1 cellular context compared by ENCODE assay signal in the genomic region with DNA sequence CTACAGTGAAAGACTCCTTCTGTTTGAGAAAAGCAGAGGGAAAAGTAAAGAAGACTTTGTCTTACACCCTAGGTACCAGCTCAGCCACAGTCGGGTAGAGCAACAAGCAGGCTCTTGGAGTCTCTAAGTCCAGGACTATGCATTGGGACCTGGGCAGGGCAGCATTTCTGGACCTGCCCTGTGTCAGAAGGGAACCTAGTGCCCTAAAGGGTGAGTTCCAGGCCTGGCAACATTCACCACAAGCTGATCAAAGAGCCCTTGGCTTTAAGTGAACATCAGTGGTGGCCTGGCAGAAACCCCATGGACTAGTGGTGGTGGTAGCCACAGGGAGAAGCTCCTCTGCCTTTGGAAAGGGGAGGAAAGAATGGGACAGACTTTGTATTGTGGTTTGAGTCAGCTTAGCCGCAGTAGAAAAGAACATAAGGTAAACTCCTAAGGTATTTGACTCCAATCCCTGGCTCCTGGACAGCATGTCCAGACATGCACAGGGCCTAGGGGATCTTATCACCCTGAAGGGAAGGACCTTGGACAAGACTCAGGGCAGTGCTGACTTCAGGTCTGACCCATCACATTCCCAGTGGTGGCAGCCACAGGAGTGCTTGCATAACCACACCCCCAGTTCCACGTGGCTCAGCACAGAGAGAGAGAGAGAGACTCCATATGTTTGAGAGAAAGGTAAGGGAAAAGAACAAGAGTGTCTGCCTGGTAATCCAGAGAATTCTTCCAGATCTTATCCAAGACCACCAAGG.
A peak's percentile ranks its signal among the peaks of the same experiment; 100 is the strongest.
TF ChIP-seq lines count a peak whose summit lies in the region.

No MANE protein-coding gene starts in this region.

TF ChIP-seq in HepG2, 621 proteins besides CTCF, POLR2A, EP300 and RAD21 (continued from another document and continues in another):
- no peak for TF ChIP-seq PAX8 (CRISPR knock-in tag; IDR thresholded peaks at IDR 0.05; ENCODE audit: borderline replicate concordance)
- TF ChIP-seq SKI (IDR thresholded peaks at IDR 0.05; ENCODE audit: partially characterized antibody): no peak
- TF ChIP-seq ZNF562 (CRISPR knock-in tag; IDR thresholded peaks at IDR 0.05; ENCODE audit: borderline replicate concordance): no peak
- TF ChIP-seq BCL3 (CRISPR knock-in tag; IDR thresholded peaks at IDR 0.05): no peak
- no peak for TF ChIP-seq GTF3A (CRISPR knock-in tag; conservative IDR thresholded peaks at IDR 0.05)
- no peak for TF ChIP-seq CCDC6 (CRISPR knock-in tag; IDR thresholded peaks at IDR 0.05)
- TF ChIP-seq TBL1XR1 (IDR thresholded peaks at IDR 0.05; ENCODE audit: borderline replicate concordance, low read length, partially characterized antibody): no peak
- TF ChIP-seq, protein P1, sequence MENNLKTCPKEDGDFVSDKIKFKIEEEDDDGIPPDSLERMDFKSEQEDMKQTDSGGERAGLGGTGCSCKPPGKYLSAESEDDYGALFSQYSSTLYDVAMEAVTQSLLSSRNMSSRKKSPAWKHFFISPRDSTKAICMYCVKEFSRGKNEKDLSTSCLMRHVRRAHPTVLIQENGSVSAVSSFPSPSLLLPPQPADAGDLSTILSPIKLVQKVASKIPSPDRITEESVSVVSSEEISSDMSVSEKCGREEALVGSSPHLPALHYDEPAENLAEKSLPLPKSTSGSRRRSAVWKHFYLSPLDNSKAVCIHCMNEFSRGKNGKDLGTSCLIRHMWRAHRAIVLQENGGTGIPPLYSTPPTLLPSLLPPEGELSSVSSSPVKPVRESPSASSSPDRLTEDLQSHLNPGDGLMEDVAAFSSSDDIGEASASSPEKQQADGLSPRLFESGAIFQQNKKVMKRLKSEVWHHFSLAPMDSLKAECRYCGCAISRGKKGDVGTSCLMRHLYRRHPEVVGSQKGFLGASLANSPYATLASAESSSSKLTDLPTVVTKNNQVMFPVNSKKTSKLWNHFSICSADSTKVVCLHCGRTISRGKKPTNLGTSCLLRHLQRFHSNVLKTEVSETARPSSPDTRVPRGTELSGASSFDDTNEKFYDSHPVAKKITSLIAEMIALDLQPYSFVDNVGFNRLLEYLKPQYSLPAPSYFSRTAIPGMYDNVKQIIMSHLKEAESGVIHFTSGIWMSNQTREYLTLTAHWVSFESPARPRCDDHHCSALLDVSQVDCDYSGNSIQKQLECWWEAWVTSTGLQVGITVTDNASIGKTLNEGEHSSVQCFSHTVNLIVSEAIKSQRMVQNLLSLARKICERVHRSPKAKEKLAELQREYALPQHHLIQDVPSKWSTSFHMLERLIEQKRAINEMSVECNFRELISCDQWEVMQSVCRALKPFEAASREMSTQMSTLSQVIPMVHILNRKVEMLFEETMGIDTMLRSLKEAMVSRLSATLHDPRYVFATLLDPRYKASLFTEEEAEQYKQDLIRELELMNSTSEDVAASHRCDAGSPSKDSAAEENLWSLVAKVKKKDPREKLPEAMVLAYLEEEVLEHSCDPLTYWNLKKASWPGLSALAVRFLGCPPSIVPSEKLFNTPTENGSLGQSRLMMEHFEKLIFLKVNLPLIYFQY (CRISPR knock-in tag; IDR thresholded peaks at IDR 0.05; ENCODE audit: borderline replicate concordance): no peak
- no peak for TF ChIP-seq JUND (CRISPR knock-in tag; IDR thresholded peaks at IDR 0.05)
- TF ChIP-seq CEBPG (CRISPR knock-in tag; IDR thresholded peaks at IDR 0.05): 0 out of 2 replicates have a peak, but pooled peaks have one; percentile 32
- no peak for TF ChIP-seq ZSCAN25 (CRISPR knock-in tag; IDR thresholded peaks at IDR 0.05)
- TF ChIP-seq PHF21A (CRISPR knock-in tag; IDR thresholded peaks at IDR 0.05): no peak
- 0 out of 2 replicates have a peak, but pooled peaks have one; percentile 23 for TF ChIP-seq POGZ (CRISPR knock-in tag; IDR thresholded peaks at IDR 0.05)
- peak; percentile 49; the same call in 1 of the 2 replicates for TF ChIP-seq ZMYM4 (CRISPR knock-in tag; IDR thresholded peaks at IDR 0.05)
- no peak for TF ChIP-seq HMG20A (CRISPR knock-in tag; IDR thresholded peaks at IDR 0.05; ENCODE audit: borderline replicate concordance)
- no peak for TF ChIP-seq ZNF530 (CRISPR knock-in tag; IDR thresholded peaks at IDR 0.05; ENCODE audit: low read depth)
- TF ChIP-seq HIVEP1 (CRISPR knock-in tag; IDR thresholded peaks at IDR 0.05): no peak
- TF ChIP-seq, protein P2, sequence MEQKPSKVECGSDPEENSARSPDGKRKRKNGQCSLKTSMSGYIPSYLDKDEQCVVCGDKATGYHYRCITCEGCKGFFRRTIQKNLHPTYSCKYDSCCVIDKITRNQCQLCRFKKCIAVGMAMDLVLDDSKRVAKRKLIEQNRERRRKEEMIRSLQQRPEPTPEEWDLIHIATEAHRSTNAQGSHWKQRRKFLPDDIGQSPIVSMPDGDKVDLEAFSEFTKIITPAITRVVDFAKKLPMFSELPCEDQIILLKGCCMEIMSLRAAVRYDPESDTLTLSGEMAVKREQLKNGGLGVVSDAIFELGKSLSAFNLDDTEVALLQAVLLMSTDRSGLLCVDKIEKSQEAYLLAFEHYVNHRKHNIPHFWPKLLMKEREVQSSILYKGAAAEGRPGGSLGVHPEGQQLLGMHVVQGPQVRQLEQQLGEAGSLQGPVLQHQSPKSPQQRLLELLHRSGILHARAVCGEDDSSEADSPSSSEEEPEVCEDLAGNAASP (CRISPR knock-in tag; IDR thresholded peaks at IDR 0.05; ENCODE audit: borderline replicate concordance): no peak
- TF ChIP-seq, protein P3, sequence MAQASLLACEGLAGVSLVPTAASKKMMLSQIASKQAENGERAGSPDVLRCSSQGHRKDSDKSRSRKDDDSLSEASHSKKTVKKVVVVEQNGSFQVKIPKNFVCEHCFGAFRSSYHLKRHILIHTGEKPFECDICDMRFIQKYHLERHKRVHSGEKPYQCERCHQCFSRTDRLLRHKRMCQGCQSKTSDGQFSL (CRISPR knock-in tag; IDR thresholded peaks at IDR 0.05): 0 out of 2 replicates have a peak, but pooled peaks have one; percentile 49
- TF ChIP-seq, protein P4, sequence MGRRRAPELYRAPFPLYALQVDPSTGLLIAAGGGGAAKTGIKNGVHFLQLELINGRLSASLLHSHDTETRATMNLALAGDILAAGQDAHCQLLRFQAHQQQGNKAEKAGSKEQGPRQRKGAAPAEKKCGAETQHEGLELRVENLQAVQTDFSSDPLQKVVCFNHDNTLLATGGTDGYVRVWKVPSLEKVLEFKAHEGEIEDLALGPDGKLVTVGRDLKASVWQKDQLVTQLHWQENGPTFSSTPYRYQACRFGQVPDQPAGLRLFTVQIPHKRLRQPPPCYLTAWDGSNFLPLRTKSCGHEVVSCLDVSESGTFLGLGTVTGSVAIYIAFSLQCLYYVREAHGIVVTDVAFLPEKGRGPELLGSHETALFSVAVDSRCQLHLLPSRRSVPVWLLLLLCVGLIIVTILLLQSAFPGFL (CRISPR knock-in tag; IDR thresholded peaks at IDR 0.05): no peak
- TF ChIP-seq ZNF550 (CRISPR knock-in tag; IDR thresholded peaks at IDR 0.05; ENCODE audit: borderline replicate concordance): no peak
- TF ChIP-seq, protein P5, sequence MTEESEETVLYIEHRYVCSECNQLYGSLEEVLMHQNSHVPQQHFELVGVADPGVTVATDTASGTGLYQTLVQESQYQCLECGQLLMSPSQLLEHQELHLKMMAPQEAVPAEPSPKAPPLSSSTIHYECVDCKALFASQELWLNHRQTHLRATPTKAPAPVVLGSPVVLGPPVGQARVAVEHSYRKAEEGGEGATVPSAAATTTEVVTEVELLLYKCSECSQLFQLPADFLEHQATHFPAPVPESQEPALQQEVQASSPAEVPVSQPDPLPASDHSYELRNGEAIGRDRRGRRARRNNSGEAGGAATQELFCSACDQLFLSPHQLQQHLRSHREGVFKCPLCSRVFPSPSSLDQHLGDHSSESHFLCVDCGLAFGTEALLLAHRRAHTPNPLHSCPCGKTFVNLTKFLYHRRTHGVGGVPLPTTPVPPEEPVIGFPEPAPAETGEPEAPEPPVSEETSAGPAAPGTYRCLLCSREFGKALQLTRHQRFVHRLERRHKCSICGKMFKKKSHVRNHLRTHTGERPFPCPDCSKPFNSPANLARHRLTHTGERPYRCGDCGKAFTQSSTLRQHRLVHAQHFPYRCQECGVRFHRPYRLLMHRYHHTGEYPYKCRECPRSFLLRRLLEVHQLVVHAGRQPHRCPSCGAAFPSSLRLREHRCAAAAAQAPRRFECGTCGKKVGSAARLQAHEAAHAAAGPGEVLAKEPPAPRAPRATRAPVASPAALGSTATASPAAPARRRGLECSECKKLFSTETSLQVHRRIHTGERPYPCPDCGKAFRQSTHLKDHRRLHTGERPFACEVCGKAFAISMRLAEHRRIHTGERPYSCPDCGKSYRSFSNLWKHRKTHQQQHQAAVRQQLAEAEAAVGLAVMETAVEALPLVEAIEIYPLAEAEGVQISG (CRISPR knock-in tag; IDR thresholded peaks at IDR 0.05): no peak
- no peak for TF ChIP-seq MAF1 (CRISPR knock-in tag; IDR thresholded peaks at IDR 0.05; ENCODE audit: borderline replicate concordance)
- no peak for TF ChIP-seq ZNF790 (CRISPR knock-in tag; IDR thresholded peaks at IDR 0.05; ENCODE audit: borderline replicate concordance)
- TF ChIP-seq HNRNPL (IDR thresholded peaks at IDR 0.05; ENCODE audit: low read depth, low read length): no peak
- TF ChIP-seq, protein P6, sequence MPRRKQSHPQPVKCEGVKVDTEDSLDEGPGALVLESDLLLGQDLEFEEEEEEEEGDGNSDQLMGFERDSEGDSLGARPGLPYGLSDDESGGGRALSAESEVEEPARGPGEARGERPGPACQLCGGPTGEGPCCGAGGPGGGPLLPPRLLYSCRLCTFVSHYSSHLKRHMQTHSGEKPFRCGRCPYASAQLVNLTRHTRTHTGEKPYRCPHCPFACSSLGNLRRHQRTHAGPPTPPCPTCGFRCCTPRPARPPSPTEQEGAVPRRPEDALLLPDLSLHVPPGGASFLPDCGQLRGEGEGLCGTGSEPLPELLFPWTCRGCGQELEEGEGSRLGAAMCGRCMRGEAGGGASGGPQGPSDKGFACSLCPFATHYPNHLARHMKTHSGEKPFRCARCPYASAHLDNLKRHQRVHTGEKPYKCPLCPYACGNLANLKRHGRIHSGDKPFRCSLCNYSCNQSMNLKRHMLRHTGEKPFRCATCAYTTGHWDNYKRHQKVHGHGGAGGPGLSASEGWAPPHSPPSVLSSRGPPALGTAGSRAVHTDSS (CRISPR knock-in tag; conservative IDR thresholded peaks at IDR 0.05): no peak
- TF ChIP-seq ZBTB25 (CRISPR knock-in tag; IDR thresholded peaks at IDR 0.05): no peak
- TF ChIP-seq MLLT10 (CRISPR knock-in tag; IDR thresholded peaks at IDR 0.05): no peak
- TF ChIP-seq MIER2 (CRISPR knock-in tag; IDR thresholded peaks at IDR 0.05): peak; percentile 35; the same call in 1 of the 2 replicates
- TF ChIP-seq SOX13 (IDR thresholded peaks at IDR 0.05): no peak
- no peak for TF ChIP-seq SOX13 (CRISPR knock-in tag; conservative IDR thresholded peaks at IDR 0.05 in 1 of 2, IDR thresholded peaks at IDR 0.05 in 1 of 2)
- TF ChIP-seq MEIS2 (CRISPR knock-in tag; IDR thresholded peaks at IDR 0.05): no peak
- TF ChIP-seq ZNF841 (CRISPR knock-in tag; IDR thresholded peaks at IDR 0.05; ENCODE audit: borderline replicate concordance): no peak
- TF ChIP-seq ATF5 (CRISPR knock-in tag; IDR thresholded peaks at IDR 0.05; ENCODE audit: low read depth): no peak
- no peak for TF ChIP-seq ZNF281 (CRISPR knock-in tag; IDR thresholded peaks at IDR 0.05; ENCODE audit: borderline replicate concordance)
- TF ChIP-seq MAX (IDR thresholded peaks at IDR 0.05): peak; percentile 63
- TF ChIP-seq ZNF234 (CRISPR knock-in tag; conservative IDR thresholded peaks at IDR 0.05): no peak
- TF ChIP-seq HNF4A (CRISPR knock-in tag; IDR thresholded peaks at IDR 0.05): peak; percentile 48
- TF ChIP-seq ZNF460 (CRISPR knock-in tag; IDR thresholded peaks at IDR 0.05; ENCODE audit: borderline replicate concordance): no peak
- no peak for TF ChIP-seq SMAD3 (CRISPR knock-in tag; IDR thresholded peaks at IDR 0.05)
- no peak for TF ChIP-seq ARNT (IDR thresholded peaks at IDR 0.05)
